ENCODE assay signal across 1 cellular context in the genomic region with DNA sequence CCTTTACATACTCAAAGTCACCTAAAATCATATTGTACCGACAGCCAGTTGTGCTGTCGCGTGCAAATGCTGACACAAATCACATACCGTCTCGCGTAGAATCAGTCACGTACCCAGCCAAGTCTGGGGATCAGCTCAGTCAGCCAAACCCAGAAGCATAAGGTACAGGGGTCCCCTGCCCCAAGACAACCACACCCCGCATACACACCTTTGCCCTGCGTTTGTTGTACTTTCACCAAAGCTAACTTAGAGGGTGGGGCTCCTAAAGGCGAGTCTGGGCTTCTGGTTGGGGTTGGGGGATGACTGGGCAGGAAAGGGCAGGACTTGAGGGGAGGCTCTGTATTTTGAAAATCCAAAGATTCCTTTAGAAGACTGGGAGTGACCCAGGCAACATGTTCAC.
TF ChIP-seq lines count a peak whose summit lies in the region.

No MANE protein-coding gene starts in this region.

TF ChIP-seq in GM23338, 12 proteins besides CTCF, POLR2A, EP300 and RAD21 (continued from another document):
- TF ChIP-seq, protein P1, sequence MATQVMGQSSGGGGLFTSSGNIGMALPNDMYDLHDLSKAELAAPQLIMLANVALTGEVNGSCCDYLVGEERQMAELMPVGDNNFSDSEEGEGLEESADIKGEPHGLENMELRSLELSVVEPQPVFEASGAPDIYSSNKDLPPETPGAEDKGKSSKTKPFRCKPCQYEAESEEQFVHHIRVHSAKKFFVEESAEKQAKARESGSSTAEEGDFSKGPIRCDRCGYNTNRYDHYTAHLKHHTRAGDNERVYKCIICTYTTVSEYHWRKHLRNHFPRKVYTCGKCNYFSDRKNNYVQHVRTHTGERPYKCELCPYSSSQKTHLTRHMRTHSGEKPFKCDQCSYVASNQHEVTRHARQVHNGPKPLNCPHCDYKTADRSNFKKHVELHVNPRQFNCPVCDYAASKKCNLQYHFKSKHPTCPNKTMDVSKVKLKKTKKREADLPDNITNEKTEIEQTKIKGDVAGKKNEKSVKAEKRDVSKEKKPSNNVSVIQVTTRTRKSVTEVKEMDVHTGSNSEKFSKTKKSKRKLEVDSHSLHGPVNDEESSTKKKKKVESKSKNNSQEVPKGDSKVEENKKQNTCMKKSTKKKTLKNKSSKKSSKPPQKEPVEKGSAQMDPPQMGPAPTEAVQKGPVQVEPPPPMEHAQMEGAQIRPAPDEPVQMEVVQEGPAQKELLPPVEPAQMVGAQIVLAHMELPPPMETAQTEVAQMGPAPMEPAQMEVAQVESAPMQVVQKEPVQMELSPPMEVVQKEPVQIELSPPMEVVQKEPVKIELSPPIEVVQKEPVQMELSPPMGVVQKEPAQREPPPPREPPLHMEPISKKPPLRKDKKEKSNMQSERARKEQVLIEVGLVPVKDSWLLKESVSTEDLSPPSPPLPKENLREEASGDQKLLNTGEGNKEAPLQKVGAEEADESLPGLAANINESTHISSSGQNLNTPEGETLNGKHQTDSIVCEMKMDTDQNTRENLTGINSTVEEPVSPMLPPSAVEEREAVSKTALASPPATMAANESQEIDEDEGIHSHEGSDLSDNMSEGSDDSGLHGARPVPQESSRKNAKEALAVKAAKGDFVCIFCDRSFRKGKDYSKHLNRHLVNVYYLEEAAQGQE (IDR thresholded peaks at IDR 0.05; ENCODE audit: unreplicated experiment) = no peak
- TF ChIP-seq ZNF114 (CRISPR knock-in tag; IDR thresholded peaks at IDR 0.05) (no peak), STAT1 (IDR thresholded peaks at IDR 0.05; ENCODE audit: unreplicated experiment) (no peak), NANOG (IDR thresholded peaks at IDR 0.05; ENCODE audit: borderline replicate concordance) (no peak), EZH2 (IDR thresholded peaks at IDR 0.05; ENCODE audit: low read depth, unreplicated experiment) (no peak), JUNB (IDR thresholded peaks at IDR 0.05; ENCODE audit: unreplicated experiment) (no peak), POLR2AphosphoS5 (IDR thresholded peaks at IDR 0.05; ENCODE audit: low read depth) (no peak), EZH2phosphoT487 (IDR thresholded peaks at IDR 0.05; ENCODE audit: unreplicated experiment) (no peak), ZNF331 (CRISPR knock-in tag; IDR thresholded peaks at IDR 0.05; ENCODE audit: low read depth) (no peak)
- TF ChIP-seq, protein P2, sequence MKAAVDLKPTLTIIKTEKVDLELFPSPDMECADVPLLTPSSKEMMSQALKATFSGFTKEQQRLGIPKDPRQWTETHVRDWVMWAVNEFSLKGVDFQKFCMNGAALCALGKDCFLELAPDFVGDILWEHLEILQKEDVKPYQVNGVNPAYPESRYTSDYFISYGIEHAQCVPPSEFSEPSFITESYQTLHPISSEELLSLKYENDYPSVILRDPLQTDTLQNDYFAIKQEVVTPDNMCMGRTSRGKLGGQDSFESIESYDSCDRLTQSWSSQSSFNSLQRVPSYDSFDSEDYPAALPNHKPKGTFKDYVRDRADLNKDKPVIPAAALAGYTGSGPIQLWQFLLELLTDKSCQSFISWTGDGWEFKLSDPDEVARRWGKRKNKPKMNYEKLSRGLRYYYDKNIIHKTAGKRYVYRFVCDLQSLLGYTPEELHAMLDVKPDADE (IDR thresholded peaks at IDR 0.05) = no peak
- TF ChIP-seq, protein P3, sequence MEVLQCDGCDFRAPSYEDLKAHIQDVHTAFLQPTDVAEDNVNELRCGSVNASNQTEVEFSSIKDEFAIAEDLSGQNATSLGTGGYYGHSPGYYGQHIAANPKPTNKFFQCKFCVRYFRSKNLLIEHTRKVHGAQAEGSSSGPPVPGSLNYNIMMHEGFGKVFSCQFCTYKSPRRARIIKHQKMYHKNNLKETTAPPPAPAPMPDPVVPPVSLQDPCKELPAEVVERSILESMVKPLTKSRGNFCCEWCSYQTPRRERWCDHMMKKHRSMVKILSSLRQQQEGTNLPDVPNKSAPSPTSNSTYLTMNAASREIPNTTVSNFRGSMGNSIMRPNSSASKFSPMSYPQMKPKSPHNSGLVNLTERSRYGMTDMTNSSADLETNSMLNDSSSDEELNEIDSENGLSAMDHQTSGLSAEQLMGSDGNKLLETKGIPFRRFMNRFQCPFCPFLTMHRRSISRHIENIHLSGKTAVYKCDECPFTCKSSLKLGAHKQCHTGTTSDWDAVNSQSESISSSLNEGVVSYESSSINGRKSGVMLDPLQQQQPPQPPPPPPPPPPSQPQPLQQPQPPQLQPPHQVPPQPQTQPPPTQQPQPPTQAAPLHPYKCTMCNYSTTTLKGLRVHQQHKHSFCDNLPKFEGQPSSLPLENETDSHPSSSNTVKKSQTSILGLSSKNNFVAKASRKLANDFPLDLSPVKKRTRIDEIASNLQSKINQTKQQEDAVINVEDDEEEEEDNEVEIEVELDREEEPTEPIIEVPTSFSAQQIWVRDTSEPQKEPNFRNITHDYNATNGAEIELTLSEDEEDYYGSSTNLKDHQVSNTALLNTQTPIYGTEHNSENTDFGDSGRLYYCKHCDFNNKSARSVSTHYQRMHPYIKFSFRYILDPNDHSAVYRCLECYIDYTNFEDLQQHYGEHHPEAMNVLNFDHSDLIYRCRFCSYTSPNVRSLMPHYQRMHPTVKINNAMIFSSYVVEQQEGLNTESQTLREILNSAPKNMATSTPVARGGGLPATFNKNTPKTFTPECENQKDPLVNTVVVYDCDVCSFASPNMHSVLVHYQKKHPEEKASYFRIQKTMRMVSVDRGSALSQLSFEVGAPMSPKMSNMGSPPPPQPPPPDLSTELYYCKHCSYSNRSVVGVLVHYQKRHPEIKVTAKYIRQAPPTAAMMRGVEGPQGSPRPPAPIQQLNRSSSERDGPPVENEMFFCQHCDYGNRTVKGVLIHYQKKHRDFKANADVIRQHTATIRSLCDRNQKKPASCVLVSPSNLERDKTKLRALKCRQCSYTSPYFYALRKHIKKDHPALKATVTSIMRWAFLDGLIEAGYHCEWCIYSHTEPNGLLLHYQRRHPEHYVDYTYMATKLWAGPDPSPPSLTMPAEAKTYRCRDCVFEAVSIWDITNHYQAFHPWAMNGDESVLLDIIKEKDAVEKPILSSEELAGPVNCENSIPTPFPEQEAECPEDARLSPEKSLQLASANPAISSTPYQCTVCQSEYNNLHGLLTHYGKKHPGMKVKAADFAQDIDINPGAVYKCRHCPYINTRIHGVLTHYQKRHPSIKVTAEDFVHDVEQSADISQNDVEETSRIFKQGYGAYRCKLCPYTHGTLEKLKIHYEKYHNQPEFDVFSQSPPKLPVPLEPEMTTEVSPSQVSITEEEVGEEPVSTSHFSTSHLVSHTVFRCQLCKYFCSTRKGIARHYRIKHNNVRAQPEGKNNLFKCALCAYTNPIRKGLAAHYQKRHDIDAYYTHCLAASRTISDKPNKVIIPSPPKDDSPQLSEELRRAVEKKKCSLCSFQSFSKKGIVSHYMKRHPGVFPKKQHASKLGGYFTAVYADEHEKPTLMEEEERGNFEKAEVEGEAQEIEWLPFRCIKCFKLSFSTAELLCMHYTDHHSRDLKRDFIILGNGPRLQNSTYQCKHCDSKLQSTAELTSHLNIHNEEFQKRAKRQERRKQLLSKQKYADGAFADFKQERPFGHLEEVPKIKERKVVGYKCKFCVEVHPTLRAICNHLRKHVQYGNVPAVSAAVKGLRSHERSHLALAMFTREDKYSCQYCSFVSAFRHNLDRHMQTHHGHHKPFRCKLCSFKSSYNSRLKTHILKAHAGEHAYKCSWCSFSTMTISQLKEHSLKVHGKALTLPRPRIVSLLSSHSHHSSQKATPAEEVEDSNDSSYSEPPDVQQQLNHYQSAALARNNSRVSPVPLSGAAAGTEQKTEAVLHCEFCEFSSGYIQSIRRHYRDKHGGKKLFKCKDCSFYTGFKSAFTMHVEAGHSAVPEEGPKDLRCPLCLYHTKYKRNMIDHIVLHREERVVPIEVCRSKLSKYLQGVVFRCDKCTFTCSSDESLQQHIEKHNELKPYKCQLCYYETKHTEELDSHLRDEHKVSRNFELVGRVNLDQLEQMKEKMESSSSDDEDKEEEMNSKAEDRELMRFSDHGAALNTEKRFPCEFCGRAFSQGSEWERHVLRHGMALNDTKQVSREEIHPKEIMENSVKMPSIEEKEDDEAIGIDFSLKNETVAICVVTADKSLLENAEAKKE (CRISPR knock-in tag; IDR thresholded peaks at IDR 0.05) = no peak
TF ChIP-seq in GM23338: peak in this region for 0.
